28 cellular contexts compared by ENCODE assay signal in the genomic region with DNA sequence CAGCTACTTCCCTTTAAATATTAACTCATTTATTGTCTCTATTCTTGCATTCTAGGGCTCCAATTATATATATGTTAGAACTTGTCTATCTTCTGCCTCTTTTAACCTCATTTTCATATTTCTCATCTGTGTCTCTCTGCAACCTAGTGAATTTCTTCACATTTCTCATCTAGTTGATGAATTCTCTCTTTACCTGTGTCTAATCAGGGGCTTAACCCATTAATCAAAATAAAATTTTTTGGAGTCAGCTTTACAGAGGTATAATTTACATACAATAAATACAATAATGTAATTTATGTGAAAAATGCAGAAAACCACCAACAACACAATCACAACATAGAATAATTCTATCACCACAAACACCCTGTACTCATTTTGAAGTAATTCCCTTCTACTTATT.
"Had no signal": no experiment of that assay in that cellular context is flagged by ENCODE, and none has a peak within 500 bp of the region (broad histone marks: within the 10 kb centered on the region; RNA-seq: fewer than 3 reads in every experiment).

No MANE protein-coding gene starts in this region.

- H3K9me3 ChIP-seq: colonic mucosa, esophagus muscularis mucosa, esophagus squamous epithelium, gastrocnemius medialis had no signal

- H3K4me1 ChIP-seq: colonic mucosa, esophagus muscularis mucosa, esophagus squamous epithelium, foreskin keratinocyte, gastrocnemius medialis, gastroesophageal sphincter, heart left ventricle, heart right ventricle had no signal

- DNase-seq: colonic mucosa; cortex of kidney; dermis blood vessel endothelial cell; dorsolateral prefrontal cortex; effector CD4-positive, alpha-beta T cell; effector CD8-positive, alpha-beta T cell; effector memory CD4-positive, alpha-beta T cell; effector memory CD8-positive, alpha-beta T cell; endodermal cell; erythroblast; esophagus squamous epithelium; foreskin fibroblast; foreskin keratinocyte; foreskin melanocyte; gastrocnemius medialis; glutamatergic neuron; head of caudate nucleus; heart left ventricle; heart right ventricle had no signal

- H3K4me2 ChIP-seq: hepatocyte had no signal

- H3K27ac ChIP-seq: colonic mucosa, coronary artery, dorsolateral prefrontal cortex, epithelial cell of prostate, esophagus muscularis mucosa, esophagus squamous epithelium, foreskin keratinocyte, gastrocnemius medialis, gastroesophageal sphincter, heart left ventricle, heart right ventricle, hepatocyte had no signal

- H3K4me3 ChIP-seq: colonic mucosa, coronary artery, dorsolateral prefrontal cortex, esophagus muscularis mucosa, esophagus squamous epithelium, gastrocnemius medialis, gastroesophageal sphincter, heart left ventricle, heart right ventricle, hepatocyte had no signal

- FAIRE-seq: endometrium, endothelial cell of umbilical vein, frontal cortex had no signal

- H3K27me3 ChIP-seq: colonic mucosa, dorsolateral prefrontal cortex, esophagus muscularis mucosa, esophagus squamous epithelium, foreskin keratinocyte, gastrocnemius medialis, gastroesophageal sphincter, heart left ventricle, heart right ventricle, hepatocyte had no signal

- H2AFZ ChIP-seq: hepatocyte had no signal

- ATAC-seq: effector memory CD8-positive, alpha-beta T cell; esophagus mucosa; foreskin keratinocyte; gastrocnemius medialis; gastroesophageal sphincter; heart left ventricle; heart right ventricle had no signal

- H3K36me3 ChIP-seq: colonic mucosa, esophagus muscularis mucosa, esophagus squamous epithelium, gastrocnemius medialis, gastroesophageal sphincter, heart left ventricle, heart right ventricle had no signal

- H3K79me2 ChIP-seq: hepatocyte had no signal
